ENCODE assay signal across 11 cellular contexts in the genomic region with DNA sequence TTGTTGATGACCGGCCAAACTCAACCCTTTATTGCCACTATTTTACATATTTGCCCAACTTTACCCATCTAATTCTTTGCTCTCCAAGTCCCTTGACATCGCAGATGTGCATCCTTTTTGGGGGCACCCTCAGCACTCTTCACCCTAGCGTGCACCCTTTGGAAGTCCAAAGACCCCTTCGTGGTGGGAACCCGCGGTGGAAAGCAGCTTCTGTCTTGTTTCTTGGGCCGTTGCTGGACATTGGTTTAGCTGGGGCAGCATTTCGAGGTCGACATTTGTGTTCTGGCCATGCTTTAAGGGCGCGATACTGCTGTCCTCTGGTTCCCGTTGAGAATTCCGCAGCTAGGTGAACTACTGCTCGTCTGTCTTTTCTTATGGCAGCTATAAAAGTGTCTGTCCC. TPM values are rescaled to one million over a fixed set of nuclear protein-coding genes. Genes with fewer than 3 reads are reported as not detected.
A peak's percentile ranks its signal among the peaks of the same experiment; 100 is the strongest.
DNase-seq lines count a peak whose midpoint lies in the region; ATAC-seq and TF ChIP-seq lines count a peak whose summit lies in the region.
"Had no signal": no experiment of that assay in that cellular context is flagged by ENCODE, and none has a peak within 500 bp of the region (broad histone marks: within the 10 kb centered on the region; RNA-seq: fewer than 3 reads in every experiment).

No MANE protein-coding gene starts in this region.

- H3K36me3 ChIP-seq in BJ (ENCODE audit: control insufficient read depth, insufficient read depth, low read length) (no peaks in the 10 kb centered on the region), gastroesophageal sphincter (no peaks in the 10 kb centered on the region), prostate gland (no peaks in the 10 kb centered on the region), neural progenitor cell (no peaks in the 10 kb centered on the region)

- TF ChIP-seq POLR2A in gastroesophageal sphincter (IDR thresholded peaks at IDR 0.05) (no peak), prostate gland (IDR thresholded peaks at IDR 0.05) (no peak)

- no peak overlapping the region for H3K4me2 ChIP-seq in neural progenitor cell

- no peaks in the 10 kb centered on the region for H3K9me3 ChIP-seq in T-helper 17 cell (ENCODE audit: control insufficient read depth, low read length, poor library complexity, severe bottlenecking)
- peaks cover 0 to 24% (median 0%) of the 10 kb centered on the region in 3 donors for H3K9me3 ChIP-seq in gastroesophageal sphincter
- H3K9me3 ChIP-seq in prostate gland: no peaks in the 10 kb centered on the region
- H3K9me3 ChIP-seq in neural progenitor cell (ENCODE audit: low read depth): no peaks in the 10 kb centered on the region

- 0 out of 2 replicates have a peak overlapping the region, but pooled peaks have one; percentile 27 for H3K4me3 ChIP-seq in BJ (ENCODE audit: low read depth, low read length)
- peak overlapping the region; percentile 15 to 50 for H3K4me3 ChIP-seq in gastroesophageal sphincter
- peak overlapping the region; percentile 12 to 27 for H3K4me3 ChIP-seq in prostate gland
- H3K4me3 ChIP-seq in neural progenitor cell: no peak overlapping the region

- H3K4me3 Mint-ChIP-seq in T-helper 17 cell: peak overlapping the region; percentile 5
- H3K4me3 Mint-ChIP-seq in osteocyte (ENCODE audit: unreplicated experiment): no peak overlapping the region
- no peak overlapping the region for H3K4me3 Mint-ChIP-seq in neural progenitor cell

- H2AFZ ChIP-seq in neural progenitor cell (replicated peaks): no peak overlapping the region

- POLR2A ChIA-PET in BJ (lab: Charles Lee): no interaction called here

- H3K4me1 Mint-ChIP-seq in T-helper 17 cell: no peaks in the 10 kb centered on the region
- H3K4me1 Mint-ChIP-seq in osteocyte (ENCODE audit: unreplicated experiment): no peaks in the 10 kb centered on the region
- no peaks in the 10 kb centered on the region for H3K4me1 Mint-ChIP-seq in neural progenitor cell

- H3K9ac ChIP-seq in neural progenitor cell: no peak overlapping the region

- no peak for DNase-seq in BJ (ENCODE audit: low read depth)
- DNase-seq in T-helper 17 cell: no peak
- no peak for DNase-seq in prostate gland (ENCODE audit: low spot score)
- DNase-seq in osteocyte (ENCODE audit: extremely low spot score, unreplicated experiment): no peak
- no peak for DNase-seq in NCI-H128 (lab: John Stamatoyannopoulos, UW; ENCODE audit: unreplicated experiment)
- no peak for DNase-seq in foreskin keratinocyte
- no peak for DNase-seq in neural progenitor cell (ENCODE audit: low spot score)
- DNase-seq: Kasumi-1; NK-92 treated with Interleukin-12 subunit alpha and Interleukin-12 subunit beta, amount 100 ng/mL, for 24 hours had no signal

- H3K27ac ChIP-seq in gastroesophageal sphincter (no peak overlapping the region), prostate gland (no peak overlapping the region), foreskin keratinocyte (no peak overlapping the region), neural progenitor cell (no peak overlapping the region)
- H3K27ac ChIP-seq: C4-2B had no signal

- CTCF ChIA-PET in BJ (lab: Yijun Ruan, JAX): interaction anchor here (2.2 kb wide), 1 partner anchor 21 kb away, joined by 11 read pairs; a partner anchor contains a TSS

- H3K36me3 Mint-ChIP-seq in T-helper 17 cell (ENCODE audit: low read depth): no peaks in the 10 kb centered on the region
- H3K36me3 Mint-ChIP-seq in osteocyte (ENCODE audit: unreplicated experiment): no peaks in the 10 kb centered on the region
- peaks cover 35% of the 10 kb centered on the region for H3K36me3 Mint-ChIP-seq in neural progenitor cell

- peaks cover 0 to 8% (median 0%) of the 10 kb centered on the region in 3 donors for H3K4me1 ChIP-seq in gastroesophageal sphincter
- H3K4me1 ChIP-seq in prostate gland (replicated peaks): no peaks in the 10 kb centered on the region
- no peaks in the 10 kb centered on the region for H3K4me1 ChIP-seq in foreskin keratinocyte
- no peaks in the 10 kb centered on the region for H3K4me1 ChIP-seq in neural progenitor cell

- H3K27me3 ChIP-seq in BJ (ENCODE audit: control insufficient read depth, insufficient read depth, low read length) (0 out of 2 replicates have a peak, but pooled peaks cover 1% of the 10 kb centered on the region), gastroesophageal sphincter (peaks cover 29% of the 10 kb centered on the region), prostate gland (replicated peaks; ENCODE audit: insufficient read depth) (no peaks in the 10 kb centered on the region), foreskin keratinocyte (peaks cover 36% of the 10 kb centered on the region), neural progenitor cell (peaks cover 4% of the 10 kb centered on the region)

- 63 to 84% methylated on average over 4 to 11 of the region's 14 CpGs for WGBS in gastroesophageal sphincter (ENCODE audit: low coverage in 1 of 2), 2 donors
- 82% methylated on average over 14 of the region's 14 CpGs for WGBS in prostate gland

- H3K79me2 ChIP-seq in neural progenitor cell (ENCODE audit: low read depth): no peaks in the 10 kb centered on the region

- H3K9me3 Mint-ChIP-seq in osteocyte (ENCODE audit: unreplicated experiment): peaks cover 19% of the 10 kb centered on the region
- peaks cover 41% of the 10 kb centered on the region for H3K9me3 Mint-ChIP-seq in neural progenitor cell

- no peak for TF ChIP-seq CTCF in BJ (IDR thresholded peaks at IDR 0.05; ENCODE audit: insufficient read depth, low read depth, low read length)
- no peak for TF ChIP-seq CTCF in gastroesophageal sphincter (IDR thresholded peaks at IDR 0.05)
- TF ChIP-seq CTCF in prostate gland (IDR thresholded peaks at IDR 0.05): no peak
- no peak for TF ChIP-seq CTCF in osteocyte (IDR thresholded peaks at IDR 0.05)
- no peak for TF ChIP-seq CTCF in foreskin keratinocyte (conservative IDR thresholded peaks at IDR 0.05)
- no peak for TF ChIP-seq CTCF in neural progenitor cell (IDR thresholded peaks at IDR 0.05)

- TF ChIP-seq EP300 in gastroesophageal sphincter (IDR thresholded peaks at IDR 0.05): no peak

- no peaks in the 10 kb centered on the region for H4K20me1 ChIP-seq in neural progenitor cell (ENCODE audit: low read depth)

- intact Hi-C loops in prostate gland (cut with DNase I): no loop called here

- H3K27ac Mint-ChIP-seq in T-helper 17 cell (no peak overlapping the region), osteocyte (ENCODE audit: unreplicated experiment) (no peak overlapping the region), neural progenitor cell (no peak overlapping the region)

- no peaks in the 10 kb centered on the region for H3F3A ChIP-seq in neural progenitor cell (ENCODE audit: low read depth)

- ATAC-seq in T-helper 17 cell (no peak), gastroesophageal sphincter (no peak), foreskin keratinocyte (no peak)

- H3K27me3 Mint-ChIP-seq in T-helper 17 cell (peaks cover 63% of the 10 kb centered on the region), osteocyte (ENCODE audit: unreplicated experiment) (peaks cover 23% of the 10 kb centered on the region), neural progenitor cell (ENCODE audit: insufficient read depth, low read depth) (peaks cover 2% of the 10 kb centered on the region)

RNA-seq across cellular contexts. Expression of a gene that starts 0.3 kb away (rescaled TPM):
- 0.01 and 0.02 TPM in 2 replicates for polyA plus RNA-seq in BJ (2011; rRNA removed)
- polyA minus RNA-seq in BJ (2011; rRNA and poly(A)+ RNA removed): 0.05 TPM in 2 replicates
- not detected for total RNA-seq in T-helper 17 cell
- total RNA-seq in gastroesophageal sphincter: under 1 TPM in 3 of 4 donors, not detected in 1; 0.13 to 0.31 (median 0.19) TPM
- 1 to 10 TPM in 1 of 2 donors, not detected in 1; 4.7 TPM for total RNA-seq in prostate gland
- total RNA-seq in osteocyte: 0.10 and 0.13 TPM in 2 replicates
- total RNA-seq in foreskin keratinocyte: not detected in 2 replicates
- polyA plus RNA-seq in foreskin keratinocyte: not detected in 2 replicates
- 0.06 TPM in 1 of 2 replicates, not detected in the other for total RNA-seq in neural progenitor cell (ENCODE audit: low replicate concordance)

RNA-seq across cellular contexts. Expression of a gene that starts 21.4 kb away (rescaled TPM):
- polyA plus RNA-seq in BJ (2011; rRNA removed) (1.1 and 1.2 TPM in 2 replicates), foreskin keratinocyte (0.04 and 0.11 TPM in 2 replicates)
- 1.6 and 2.9 TPM in 2 replicates for polyA minus RNA-seq in BJ (2011; rRNA and poly(A)+ RNA removed)
- total RNA-seq in T-helper 17 cell (under 1 TPM in 1 of 2 donors, not detected in 1; 0.55 TPM), gastroesophageal sphincter (10 to 100 TPM in 2 of 4 donors, 1 to 10 TPM in 2; 4.4 to 11.4 (median 8.8) TPM), prostate gland (10 to 100 TPM in 1 of 2 donors, 1 to 10 TPM in 1; 1.8 to 12.0 TPM), osteocyte (2.1 and 3.4 TPM in 2 replicates), foreskin keratinocyte (0.04 and 0.07 TPM in 2 replicates), neural progenitor cell (ENCODE audit: low replicate concordance) (3.1 and 5.8 TPM in 2 replicates)
